Comparison of ENCODE assay signal across 1 cellular context in genomic region chr13:99265823-99266426, GRCh38.
TF ChIP-seq lines count a peak whose summit lies in the region.

No MANE protein-coding gene starts in this region.

TF ChIP-seq in SK-N-SH treated with all-trans-retinoic acid at 6 μM for 48 hours, 23 proteins besides CTCF, POLR2A, EP300 and RAD21 (continued from another document):
- TF ChIP-seq TSHZ2 (CRISPR knock-in tag; IDR thresholded peaks at IDR 0.05), result no peak
- no peak for TF ChIP-seq ZNF70 (CRISPR knock-in tag; IDR thresholded peaks at IDR 0.05)
TF ChIP-seq in SK-N-SH treated with all-trans-retinoic acid at 6 μM for 48 hours: peak in this region for 0.
